Comparison of ENCODE assay signal across 13 cellular contexts in the genomic region with DNA sequence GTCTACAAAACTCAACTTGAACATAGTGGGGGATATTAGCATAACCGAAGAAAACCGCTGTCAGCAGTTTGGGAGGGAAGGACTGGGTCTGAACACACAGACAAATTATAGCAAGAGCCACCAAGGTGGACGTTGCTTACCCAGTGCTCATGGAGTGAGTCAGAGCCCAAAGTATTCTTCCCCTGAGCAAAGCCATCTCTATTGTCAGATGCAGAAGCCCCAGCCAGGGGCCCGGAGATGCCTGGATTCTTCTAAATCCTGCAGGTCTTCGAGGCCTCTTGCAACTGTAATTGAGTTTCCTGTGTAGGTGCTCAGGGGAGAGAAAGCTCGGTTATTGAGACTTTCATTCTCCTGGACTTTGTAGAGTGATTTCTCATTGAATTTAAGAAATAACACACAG.
A peak's percentile ranks its signal among the peaks of the same experiment; 100 is the strongest.
DNase-seq lines count a peak whose midpoint lies in the region; ATAC-seq and TF ChIP-seq lines count a peak whose summit lies in the region.
"Had no signal": no experiment of that assay in that cellular context is flagged by ENCODE, and none has a peak within 500 bp of the region (broad histone marks: within the 10 kb centered on the region; RNA-seq: fewer than 3 reads in every experiment).

No MANE protein-coding gene starts in this region.

- H3K9me2 ChIP-seq in GM23338 (ENCODE audit: insufficient read depth): no peaks in the 10 kb centered on the region

- WGBS in right lobe of liver (ENCODE audit: insufficient coverage, low coverage, low lambda C conversion rate, missing lambda C conversion rate): 88% methylated on average over 5 of the region's 6 CpGs

- no peaks in the 10 kb centered on the region; the same call in 2 of the 3 replicates for H3K36me3 Mint-ChIP-seq in GM23338 (ENCODE audit: low read depth)

- H3K4me3 ChIP-seq in GM23338 (no peak overlapping the region), NB4 (ENCODE audit: low read depth, low read length) (no peak overlapping the region), right lobe of liver (no peak overlapping the region)

- H3K27ac ChIP-seq in GM23338 (ENCODE audit: low read depth): no peak overlapping the region
- peak overlapping the region in 2 of 3 donors; percentile 81 to 87 for H3K27ac ChIP-seq in right lobe of liver

- DNase-seq in GM23338 (ENCODE audit: low spot score): no peak
- peak; percentile 43 for DNase-seq in NB4 (ENCODE audit: low read depth)
- no peak for DNase-seq in right lobe of liver
- DNase-seq in OCI-M1 (lab: John Stamatoyannopoulos, UW): no peak
- no peak for DNase-seq in SKM-1 treated with dmso at 0.1 percent for 144 hours (lab: John Stamatoyannopoulos, UW; ENCODE audit: unreplicated experiment)
- no peak for DNase-seq in activated T-cell treated with anti-CD3 and anti-CD28 coated beads, Interleukin-2, amount 50 U/mL, for 1 hour
- DNase-seq: ACHN; C1 segment of cervical spinal cord; Caco-2; CD4-positive, alpha-beta T cell; HCEC 1CT had no signal

- H3K36me3 ChIP-seq in GM23338 (ENCODE audit: insufficient read depth) (no peaks in the 10 kb centered on the region), right lobe of liver (no peaks in the 10 kb centered on the region)
- H3K36me3 ChIP-seq: BE2C had no signal

- no peak for TF ChIP-seq POLR2A in NB4 (IDR thresholded peaks at IDR 0.05; ENCODE audit: extremely low read depth, insufficient read length)
- no peak for TF ChIP-seq POLR2A in right lobe of liver (IDR thresholded peaks at IDR 0.05)

- H3F3A ChIP-seq in GM23338 (replicated peaks; ENCODE audit: low read depth): no peaks in the 10 kb centered on the region

- H3K4me3 Mint-ChIP-seq in GM23338: no peak overlapping the region
- H3K4me3 Mint-ChIP-seq: CD4-positive, alpha-beta T cell had no signal

- H3K27me3 ChIP-seq in GM23338 (ENCODE audit: insufficient read depth) (no peaks in the 10 kb centered on the region), right lobe of liver (no peaks in the 10 kb centered on the region)
- H3K27me3 ChIP-seq: BE2C had no signal

- peaks cover 8% of the 10 kb centered on the region for H3K4me1 ChIP-seq in GM23338 (ENCODE audit: insufficient read depth)
- H3K4me1 ChIP-seq in right lobe of liver: peaks cover 0 to 43% (median 8%) of the 10 kb centered on the region in 4 donors
- H3K4me1 ChIP-seq: Caco-2 had no signal

- no peaks in the 10 kb centered on the region for H3K27me3 Mint-ChIP-seq in GM23338 (ENCODE audit: insufficient read depth, low read depth, poor library complexity)
- H3K27me3 Mint-ChIP-seq: CD4-positive, alpha-beta T cell had no signal

- no peaks in the 10 kb centered on the region for H4K20me1 ChIP-seq in GM23338 (replicated peaks; ENCODE audit: insufficient read depth)

- ATAC-seq in GM23338: no peak
- no peak for ATAC-seq in right lobe of liver
- no peak for ATAC-seq in HG02759 (IDR thresholded peaks at IDR 0.05; ENCODE audit: unreplicated experiment)

- peak overlapping the region; percentile 88; the same call in 1 of the 2 replicates for H2AFZ ChIP-seq in GM23338

- no peaks in the 10 kb centered on the region for H3K9me3 ChIP-seq in right lobe of liver

- H3K27ac Mint-ChIP-seq in GM23338: no peak overlapping the region
- H3K27ac Mint-ChIP-seq: CD4-positive, alpha-beta T cell had no signal

- TF ChIP-seq CTCF in GM23338 (conservative IDR thresholded peaks at IDR 0.05; ENCODE audit: low read depth in 2 of 2) (no peak), NB4 (IDR thresholded peaks at IDR 0.05; ENCODE audit: low read depth, low read length) (no peak), right lobe of liver (IDR thresholded peaks at IDR 0.05) (no peak)

- H3K79me2 ChIP-seq in GM23338 (replicated peaks; ENCODE audit: insufficient read depth): no peaks in the 10 kb centered on the region

- H3K4me1 Mint-ChIP-seq in GM23338: peaks cover 5% of the 10 kb centered on the region; the same call in 1 of the 3 replicates

- intact Hi-C loops in right lobe of liver (cut with DNase I): no loop called here

- H3K9me3 Mint-ChIP-seq in GM23338: peaks cover 13% of the 10 kb centered on the region
- H3K9me3 Mint-ChIP-seq: CD4-positive, alpha-beta T cell had no signal

- no peak overlapping the region for H3K4me2 ChIP-seq in GM23338

TF ChIP-seq in GM23338, 12 proteins besides CTCF, POLR2A, EP300 and RAD21:
- TF ChIP-seq JUNB (IDR thresholded peaks at IDR 0.05; ENCODE audit: unreplicated experiment): no peak
- TF ChIP-seq, protein P1, sequence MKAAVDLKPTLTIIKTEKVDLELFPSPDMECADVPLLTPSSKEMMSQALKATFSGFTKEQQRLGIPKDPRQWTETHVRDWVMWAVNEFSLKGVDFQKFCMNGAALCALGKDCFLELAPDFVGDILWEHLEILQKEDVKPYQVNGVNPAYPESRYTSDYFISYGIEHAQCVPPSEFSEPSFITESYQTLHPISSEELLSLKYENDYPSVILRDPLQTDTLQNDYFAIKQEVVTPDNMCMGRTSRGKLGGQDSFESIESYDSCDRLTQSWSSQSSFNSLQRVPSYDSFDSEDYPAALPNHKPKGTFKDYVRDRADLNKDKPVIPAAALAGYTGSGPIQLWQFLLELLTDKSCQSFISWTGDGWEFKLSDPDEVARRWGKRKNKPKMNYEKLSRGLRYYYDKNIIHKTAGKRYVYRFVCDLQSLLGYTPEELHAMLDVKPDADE (IDR thresholded peaks at IDR 0.05): no peak
- TF ChIP-seq ZNF331 (CRISPR knock-in tag; IDR thresholded peaks at IDR 0.05; ENCODE audit: low read depth): no peak
- TF ChIP-seq STAT1 (IDR thresholded peaks at IDR 0.05; ENCODE audit: unreplicated experiment): no peak
- TF ChIP-seq CREB1 (CRISPR knock-in tag; IDR thresholded peaks at IDR 0.05; ENCODE audit: low read depth): no peak
- no peak for TF ChIP-seq ZNF114 (CRISPR knock-in tag; IDR thresholded peaks at IDR 0.05)
